ENCODE assay signal across 1 cellular context in the genomic region with DNA sequence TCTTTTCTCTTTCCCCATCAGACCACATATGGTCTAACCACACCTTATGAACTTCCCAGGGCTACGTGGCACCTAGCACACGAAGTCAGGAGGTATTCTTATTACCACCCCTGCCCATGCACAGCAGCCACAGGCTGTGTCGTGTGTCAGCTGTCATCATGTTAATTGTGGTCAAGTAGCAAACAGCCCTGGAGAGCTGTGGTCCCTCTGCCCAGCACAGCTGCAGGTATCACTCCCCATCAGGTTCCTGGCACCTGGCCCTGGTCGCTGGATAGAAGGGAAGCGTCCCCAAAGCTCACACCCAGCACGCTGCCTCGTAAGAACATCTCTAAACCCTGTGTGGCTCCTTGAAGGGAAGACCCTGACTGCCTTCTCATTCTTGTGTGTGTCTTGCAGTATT.
TF ChIP-seq lines count a peak whose summit lies in the region.

No MANE protein-coding gene starts in this region.

TF ChIP-seq in HepG2, 621 proteins besides CTCF, POLR2A, EP300 and RAD21:
- TF ChIP-seq, protein P1, sequence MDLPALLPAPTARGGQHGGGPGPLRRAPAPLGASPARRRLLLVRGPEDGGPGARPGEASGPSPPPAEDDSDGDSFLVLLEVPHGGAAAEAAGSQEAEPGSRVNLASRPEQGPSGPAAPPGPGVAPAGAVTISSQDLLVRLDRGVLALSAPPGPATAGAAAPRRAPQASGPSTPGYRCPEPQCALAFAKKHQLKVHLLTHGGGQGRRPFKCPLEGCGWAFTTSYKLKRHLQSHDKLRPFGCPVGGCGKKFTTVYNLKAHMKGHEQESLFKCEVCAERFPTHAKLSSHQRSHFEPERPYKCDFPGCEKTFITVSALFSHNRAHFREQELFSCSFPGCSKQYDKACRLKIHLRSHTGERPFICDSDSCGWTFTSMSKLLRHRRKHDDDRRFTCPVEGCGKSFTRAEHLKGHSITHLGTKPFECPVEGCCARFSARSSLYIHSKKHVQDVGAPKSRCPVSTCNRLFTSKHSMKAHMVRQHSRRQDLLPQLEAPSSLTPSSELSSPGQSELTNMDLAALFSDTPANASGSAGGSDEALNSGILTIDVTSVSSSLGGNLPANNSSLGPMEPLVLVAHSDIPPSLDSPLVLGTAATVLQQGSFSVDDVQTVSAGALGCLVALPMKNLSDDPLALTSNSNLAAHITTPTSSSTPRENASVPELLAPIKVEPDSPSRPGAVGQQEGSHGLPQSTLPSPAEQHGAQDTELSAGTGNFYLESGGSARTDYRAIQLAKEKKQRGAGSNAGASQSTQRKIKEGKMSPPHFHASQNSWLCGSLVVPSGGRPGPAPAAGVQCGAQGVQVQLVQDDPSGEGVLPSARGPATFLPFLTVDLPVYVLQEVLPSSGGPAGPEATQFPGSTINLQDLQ (CRISPR knock-in tag; IDR thresholded peaks at IDR 0.05), result no peak
- TF ChIP-seq NCOA1 (CRISPR knock-in tag; IDR thresholded peaks at IDR 0.05), result no peak
- TF ChIP-seq, protein P2, sequence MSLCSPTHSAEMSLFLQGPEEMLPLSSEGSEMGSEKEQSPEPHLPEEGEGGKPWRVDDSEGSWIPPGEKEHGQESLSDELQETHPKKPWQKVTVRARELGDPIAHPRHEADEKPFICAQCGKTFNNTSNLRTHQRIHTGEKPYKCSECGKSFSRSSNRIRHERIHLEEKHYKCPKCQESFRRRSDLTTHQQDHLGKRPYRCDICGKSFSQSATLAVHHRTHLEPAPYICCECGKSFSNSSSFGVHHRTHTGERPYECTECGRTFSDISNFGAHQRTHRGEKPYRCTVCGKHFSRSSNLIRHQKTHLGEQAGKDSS (CRISPR knock-in tag; IDR thresholded peaks at IDR 0.05; ENCODE audit: borderline replicate concordance, low read depth), result no peak
- TF ChIP-seq ZKSCAN8 (CRISPR knock-in tag; IDR thresholded peaks at IDR 0.05; ENCODE audit: borderline replicate concordance), result no peak
- no peak for TF ChIP-seq SMC3 (IDR thresholded peaks at IDR 0.05; ENCODE audit: low read length)
- TF ChIP-seq, protein P3, sequence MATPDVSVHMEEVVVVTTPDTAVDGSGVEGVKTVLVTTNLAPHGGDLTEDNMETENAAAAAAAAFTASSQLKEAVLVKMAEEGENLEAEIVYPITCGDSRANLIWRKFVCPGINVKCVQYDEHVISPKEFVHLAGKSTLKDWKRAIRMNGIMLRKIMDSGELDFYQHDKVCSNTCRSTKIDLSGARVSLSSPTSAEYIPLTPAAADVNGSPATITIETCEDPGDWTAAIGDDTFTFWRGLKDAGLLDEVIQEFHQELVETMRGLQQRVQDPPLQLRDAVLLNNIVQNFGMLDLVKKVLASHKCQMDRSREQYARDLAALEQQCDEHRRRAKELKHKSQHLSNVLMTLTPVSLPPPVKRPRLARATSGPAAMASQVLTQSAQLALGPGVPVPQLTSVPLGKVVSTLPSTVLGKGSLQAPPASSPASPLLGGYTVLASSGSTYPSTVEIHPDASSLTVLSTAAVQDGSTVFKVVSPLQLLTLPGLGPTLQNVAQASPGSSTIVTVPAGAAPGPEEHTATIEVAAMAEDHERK (CRISPR knock-in tag; IDR thresholded peaks at IDR 0.05; ENCODE audit: low read depth), result no peak
- TF ChIP-seq ZNF253 (CRISPR knock-in tag; IDR thresholded peaks at IDR 0.05; ENCODE audit: borderline replicate concordance), result 0 out of 2 replicates have a peak, but pooled peaks have one; percentile 54
- TF ChIP-seq, protein P4, sequence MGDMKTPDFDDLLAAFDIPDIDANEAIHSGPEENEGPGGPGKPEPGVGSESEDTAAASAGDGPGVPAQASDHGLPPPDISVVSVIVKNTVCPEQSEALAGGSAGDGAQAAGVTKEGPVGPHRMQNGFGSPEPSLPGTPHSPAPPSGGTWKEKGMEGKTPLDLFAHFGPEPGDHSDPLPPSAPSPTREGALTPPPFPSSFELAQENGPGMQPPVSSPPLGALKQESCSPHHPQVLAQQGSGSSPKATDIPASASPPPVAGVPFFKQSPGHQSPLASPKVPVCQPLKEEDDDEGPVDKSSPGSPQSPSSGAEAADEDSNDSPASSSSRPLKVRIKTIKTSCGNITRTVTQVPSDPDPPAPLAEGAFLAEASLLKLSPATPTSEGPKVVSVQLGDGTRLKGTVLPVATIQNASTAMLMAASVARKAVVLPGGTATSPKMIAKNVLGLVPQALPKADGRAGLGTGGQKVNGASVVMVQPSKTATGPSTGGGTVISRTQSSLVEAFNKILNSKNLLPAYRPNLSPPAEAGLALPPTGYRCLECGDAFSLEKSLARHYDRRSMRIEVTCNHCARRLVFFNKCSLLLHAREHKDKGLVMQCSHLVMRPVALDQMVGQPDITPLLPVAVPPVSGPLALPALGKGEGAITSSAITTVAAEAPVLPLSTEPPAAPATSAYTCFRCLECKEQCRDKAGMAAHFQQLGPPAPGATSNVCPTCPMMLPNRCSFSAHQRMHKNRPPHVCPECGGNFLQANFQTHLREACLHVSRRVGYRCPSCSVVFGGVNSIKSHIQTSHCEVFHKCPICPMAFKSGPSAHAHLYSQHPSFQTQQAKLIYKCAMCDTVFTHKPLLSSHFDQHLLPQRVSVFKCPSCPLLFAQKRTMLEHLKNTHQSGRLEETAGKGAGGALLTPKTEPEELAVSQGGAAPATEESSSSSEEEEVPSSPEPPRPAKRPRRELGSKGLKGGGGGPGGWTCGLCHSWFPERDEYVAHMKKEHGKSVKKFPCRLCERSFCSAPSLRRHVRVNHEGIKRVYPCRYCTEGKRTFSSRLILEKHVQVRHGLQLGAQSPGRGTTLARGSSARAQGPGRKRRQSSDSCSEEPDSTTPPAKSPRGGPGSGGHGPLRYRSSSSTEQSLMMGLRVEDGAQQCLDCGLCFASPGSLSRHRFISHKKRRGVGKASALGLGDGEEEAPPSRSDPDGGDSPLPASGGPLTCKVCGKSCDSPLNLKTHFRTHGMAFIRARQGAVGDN (CRISPR knock-in tag; IDR thresholded peaks at IDR 0.05), result 0 out of 2 replicates have a peak, but pooled peaks have one; percentile 19
- no peak for TF ChIP-seq ZNF230 (CRISPR knock-in tag; IDR thresholded peaks at IDR 0.05)
